ENCODE assay signal across 20 cellular contexts in the genomic region with DNA sequence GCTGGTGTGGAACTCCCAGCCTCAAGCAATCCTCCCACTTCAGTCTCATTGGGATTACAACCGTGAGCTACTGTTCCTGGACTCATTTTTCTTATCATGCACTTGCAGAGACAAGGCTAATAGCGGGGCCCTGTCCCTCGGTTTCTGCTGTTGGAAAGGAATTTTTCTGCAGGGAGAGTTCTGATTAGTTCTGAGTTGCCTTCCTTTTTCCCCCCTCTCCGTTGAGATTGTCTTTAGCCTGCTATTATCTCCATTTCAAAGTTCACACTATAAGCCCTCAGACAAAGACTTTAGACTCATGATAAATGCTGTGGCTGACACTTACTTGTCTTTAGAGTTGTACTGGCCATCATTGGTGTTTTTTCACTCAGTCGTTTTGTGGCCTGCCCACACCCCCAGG.
"Had no signal": no experiment of that assay in that cellular context is flagged by ENCODE, and none has a peak within 500 bp of the region (broad histone marks: within the 10 kb centered on the region; RNA-seq: fewer than 3 reads in every experiment).

No MANE protein-coding gene starts in this region.

- H3K27me3 Mint-ChIP-seq: activated naive CD8-positive, alpha-beta T cell; dendritic cell treated with granulocyte-macrophage colony-stimulating factor and Interleukin-4, amounts not matched to agents 40 ng/mL and 50 ng/mL, for 4 days; naive B cell; stimulated activated naive CD8-positive, alpha-beta T cell treated with anti-CD3 and anti-CD28 coated beads, Interleukin-15, amount 100 ng/mL, for 72 hours had no signal

- ATAC-seq: esophagus mucosa; left ventricle myocardium superior; SK-N-SH treated with all-trans-retinoic acid at 6 μM for 48 hours; stimulated activated naive CD8-positive, alpha-beta T cell treated with anti-CD3 and anti-CD28 coated beads, Interleukin-15, amount 100 ng/mL, for 72 hours had no signal

- DNase-seq: activated CD4-positive, alpha-beta T cell treated with anti-CD3 and anti-CD28 coated beads, Interleukin-2, amount 50 U/mL, for 1 hour; activated CD4-positive, CD25-positive, alpha-beta regulatory T cell treated with anti-CD3 and anti-CD28 coated beads, Interleukin-2, amount 50 U/mL, for 72 hours; activated gamma-delta T cell treated with Interleukin-2 at 50 U/mL for 16 hours; adrenal gland; brain microvascular endothelial cell; caudate nucleus; effector CD4-positive, alpha-beta T cell; foreskin melanocyte; left ventricle myocardium superior; naive B cell; retina; sigmoid colon; spleen; stimulated activated CD4-positive, alpha-beta T cell treated with anti-CD3 and anti-CD28 coated beads, Interleukin-4, amount 100 ng/mL, for 1 hour; stimulated activated naive CD8-positive, alpha-beta T cell treated with anti-CD3 and anti-CD28 coated beads, Interleukin-15, amount 100 ng/mL, for 72 hours; tibial artery had no signal

- H3K9me3 Mint-ChIP-seq: dendritic cell treated with granulocyte-macrophage colony-stimulating factor and Interleukin-4, amounts not matched to agents 40 ng/mL and 50 ng/mL, for 4 days; naive B cell had no signal

- H3K4me3 Mint-ChIP-seq: activated naive CD8-positive, alpha-beta T cell; dendritic cell treated with granulocyte-macrophage colony-stimulating factor and Interleukin-4, amounts not matched to agents 40 ng/mL and 50 ng/mL, for 4 days had no signal

- H3K27ac Mint-ChIP-seq: activated naive CD8-positive, alpha-beta T cell; dendritic cell treated with granulocyte-macrophage colony-stimulating factor and Interleukin-4, amounts not matched to agents 40 ng/mL and 50 ng/mL, for 4 days; stimulated activated naive CD8-positive, alpha-beta T cell treated with anti-CD3 and anti-CD28 coated beads, Interleukin-15, amount 100 ng/mL, for 72 hours had no signal
